ENCODE assay signal across 8 cellular contexts in the genomic region with DNA sequence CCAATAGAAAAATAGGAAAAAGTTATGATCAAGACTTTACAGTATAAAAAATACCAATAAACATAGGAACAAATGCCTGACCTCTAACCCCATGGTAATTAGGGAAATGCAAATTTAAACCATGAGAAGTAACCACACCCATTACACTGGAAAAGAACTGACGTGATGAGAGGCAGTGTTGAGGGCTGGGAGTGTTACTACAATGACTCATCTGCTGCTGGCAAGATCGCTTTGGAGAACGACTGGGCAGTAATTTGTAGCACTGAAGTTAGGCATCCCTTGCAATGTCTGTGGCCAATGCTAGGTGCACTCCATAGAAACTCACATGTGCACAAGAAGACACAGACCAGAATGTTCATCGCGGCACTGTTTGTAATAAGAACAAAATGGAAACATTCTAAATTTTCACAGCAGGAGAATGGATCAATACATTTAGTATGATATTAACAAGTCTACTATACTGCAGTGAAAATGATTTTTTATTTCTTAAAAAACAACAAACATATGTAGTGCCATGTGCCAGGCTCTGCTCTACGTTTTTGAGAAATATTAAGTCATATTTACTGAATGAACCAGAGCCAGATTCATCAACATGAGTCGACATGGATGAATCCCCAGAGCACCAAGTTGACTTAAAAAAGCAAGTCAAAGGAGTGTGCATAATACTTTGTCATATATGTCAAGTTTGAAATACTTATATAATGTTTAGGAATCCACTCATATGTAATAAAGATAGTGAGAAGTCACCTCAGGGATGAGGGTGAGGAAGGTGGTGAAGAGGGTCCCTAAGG. TPM values are rescaled to one million over a fixed set of nuclear protein-coding genes. Genes with fewer than 3 reads are reported as not detected.
DNase-seq lines count a peak whose midpoint lies in the region; ATAC-seq and TF ChIP-seq lines count a peak whose summit lies in the region.

No MANE protein-coding gene starts in this region.

- no peak for TF ChIP-seq POLR2A in esophagus squamous epithelium (IDR thresholded peaks at IDR 0.05)

- no peaks in the 10 kb centered on the region for H3K36me3 ChIP-seq in psoas muscle (ENCODE audit: insufficient read depth in 1 of 2, low read depth in 1 of 2)
- H3K36me3 ChIP-seq in esophagus squamous epithelium = no peaks in the 10 kb centered on the region

- H3K4me1 ChIP-seq in psoas muscle = peaks cover 3% of the 10 kb centered on the region
- peaks cover 10 to 24% (median 20%) of the 10 kb centered on the region in 3 donors for H3K4me1 ChIP-seq in esophagus squamous epithelium

- no peak overlapping the region for H3K27ac ChIP-seq in psoas muscle
- H3K27ac ChIP-seq in esophagus squamous epithelium = peak overlapping the region in 1 of 4 donors; percentile 21

- 33 to 44% (median 42%) methylated on average over 7 of the region's 7 CpGs for WGBS in psoas muscle, 3 donors
- 25 to 34% methylated on average over 7 of the region's 7 CpGs for WGBS in esophagus squamous epithelium, 2 donors

- peaks cover 0 to 56% (median 8%) of the 10 kb centered on the region in 3 donors for H3K27me3 ChIP-seq in psoas muscle (ENCODE audit: insufficient read depth in 3 of 3, low read length in 2 of 3)
- H3K27me3 ChIP-seq in esophagus squamous epithelium = peaks cover 0 to 95% (median 0%) of the 10 kb centered on the region in 4 donors

- no peaks in the 10 kb centered on the region for H3K9me3 ChIP-seq in psoas muscle
- no peaks in the 10 kb centered on the region for H3K9me3 ChIP-seq in esophagus squamous epithelium

- TF ChIP-seq CTCF in psoas muscle (IDR thresholded peaks at IDR 0.05) (no peak), esophagus squamous epithelium (IDR thresholded peaks at IDR 0.05) (no peak)

- H3K4me3 ChIP-seq in psoas muscle (no peak overlapping the region), esophagus squamous epithelium (no peak overlapping the region)

- peak; percentile 61 to 84 (median 70) for ATAC-seq in psoas muscle
- ATAC-seq in GM21576 (IDR thresholded peaks at IDR 0.05; ENCODE audit: unreplicated experiment) = no peak
- ATAC-seq in HG03097 (IDR thresholded peaks at IDR 0.05; ENCODE audit: low FRiP score, unreplicated experiment) = no peak

- intact Hi-C loops in psoas muscle (cut with DNase I) = no loop called here
- intact Hi-C loops in esophagus squamous epithelium (cut with DNase I) = no loop called here

- DNase-seq in SIG-M5 treated with dmso at 0.1 percent for 504 hours (lab: John Stamatoyannopoulos, UW; ENCODE audit: unreplicated experiment) (peak; percentile 71), SIG-M5 (lab: John Stamatoyannopoulos, UW) (no peak), NCI-H748 treated with DMSO at 0.1 percent for 48 hours (lab: John Stamatoyannopoulos, UW) (peak; percentile 8), dermis blood vessel endothelial cell (peak; percentile 82), psoas muscle (no peak), esophagus squamous epithelium (lab: John Stamatoyannopoulos, UW) (no peak)

RNA-seq across cellular contexts. Expression of a gene that starts 37.6 kb away (rescaled TPM):
- under 0.01 and 0.23 TPM in 2 replicates for total RNA-seq in dermis blood vessel endothelial cell
- total RNA-seq in psoas muscle = 1 to 10 TPM in 2 of 4 donors, under 1 TPM in 2; 0.34 to 1.6 (median 0.92) TPM
- polyA plus RNA-seq in psoas muscle = under 1 TPM; 0.08 to 0.69 (median 0.36) TPM
- total RNA-seq in esophagus squamous epithelium = 10 to 100 TPM; 14.7 to 58.1 (median 33.1) TPM

Comparison
In these comparisons a context has a peak if more than half of its experiments do, and no peak if none do; other contexts are left out.
1. DNase-seq: peak in SIG-M5 treated with dmso at 0.1 percent for 504 hours (single experiment), NCI-H748 treated with DMSO at 0.1 percent for 48 hours (single experiment) and dermis blood vessel endothelial cell (single experiment); none in SIG-M5 (single experiment), psoas muscle (0 of 2) and esophagus squamous epithelium (single experiment).
2. ATAC-seq: peak in psoas muscle (4 of 4); none in GM21576 (single experiment) and HG03097 (single experiment).
3. RNA of a gene that starts 37.6 kb away (total RNA-seq): 14.7 to 58.1 TPM in esophagus squamous epithelium; 0.34 to 1.6 TPM in psoas muscle and under 0.01 to 0.23 TPM in dermis blood vessel endothelial cell; every median in the first group is over 4 times any median in the second.